Comparison of ENCODE assay signal across 7 cellular contexts in the genomic region with DNA sequence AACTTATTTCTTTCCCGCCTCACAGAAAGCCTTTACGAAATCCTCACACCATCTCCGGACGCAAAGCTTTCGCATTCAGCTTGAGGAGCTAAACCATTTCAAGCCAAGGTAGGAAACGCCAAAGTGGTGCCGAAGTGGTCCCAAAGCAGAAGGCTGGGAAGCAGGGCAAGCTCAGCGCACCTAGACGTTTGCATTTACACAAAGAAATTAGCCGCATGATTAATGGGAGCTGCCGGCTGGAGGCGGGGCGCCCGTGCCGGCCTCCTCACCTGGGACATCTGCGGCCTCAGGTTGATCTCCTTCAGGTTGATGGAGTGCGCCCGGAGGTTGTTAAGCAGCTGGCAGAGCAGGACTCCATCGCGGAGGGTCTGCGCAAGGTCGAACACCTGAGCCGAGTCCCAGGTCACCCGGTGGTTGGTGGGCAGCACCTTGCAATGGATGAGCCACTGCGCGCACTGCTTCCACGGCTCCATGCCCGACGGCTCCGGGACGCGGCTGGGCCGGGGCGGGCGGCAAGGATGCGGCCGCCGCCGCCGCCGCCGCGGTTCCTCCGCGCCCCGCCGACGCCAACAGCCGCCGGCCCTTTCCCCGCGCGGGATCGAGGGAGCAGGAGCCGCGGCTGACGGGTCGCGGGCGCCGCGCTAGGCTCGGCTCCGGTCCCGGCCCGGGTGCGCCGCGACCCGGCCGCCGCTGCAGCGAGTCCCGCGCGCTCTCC. TPM values are rescaled to one million over a fixed set of nuclear protein-coding genes. Genes with fewer than 3 reads are reported as not detected.
DNase-seq lines count a peak whose midpoint lies in the region; ATAC-seq and TF ChIP-seq lines count a peak whose summit lies in the region.

No MANE protein-coding gene starts in this region.

- peaks cover 2% of the 10 kb centered on the region for H3K36me3 Mint-ChIP-seq in activated naive CD8-positive, alpha-beta T cell treated with anti-CD3 and anti-CD28 coated beads for 36 hours

- no peaks in the 10 kb centered on the region for H3K79me2 ChIP-seq in hepatocyte

- H3K27me3 Mint-ChIP-seq in activated naive CD8-positive, alpha-beta T cell treated with anti-CD3 and anti-CD28 coated beads for 36 hours: no peaks in the 10 kb centered on the region

- H3K27ac ChIP-seq in hepatocyte: no peak overlapping the region

- peak overlapping the region; percentile 98 for H3K27ac Mint-ChIP-seq in activated naive CD8-positive, alpha-beta T cell treated with anti-CD3 and anti-CD28 coated beads for 36 hours

- ATAC-seq in GM19035 (IDR thresholded peaks at IDR 0.05; ENCODE audit: unreplicated experiment) (peak; percentile 6), GM18517 (IDR thresholded peaks at IDR 0.05; ENCODE audit: unreplicated experiment) (no peak)

- H4K20me1 ChIP-seq in hepatocyte (ENCODE audit: insufficient read depth, poor library complexity, severe bottlenecking): no peaks in the 10 kb centered on the region

- peak overlapping the region; percentile 94 for H3K4me3 Mint-ChIP-seq in activated naive CD8-positive, alpha-beta T cell treated with anti-CD3 and anti-CD28 coated beads for 36 hours

- peak overlapping the region; percentile 14 for H2AFZ ChIP-seq in hepatocyte

- H3K4me3 ChIP-seq in hepatocyte (peak overlapping the region; percentile 28), skeletal muscle cell (ENCODE audit: low read depth, low read length) (peak overlapping the region; percentile 43)

- peaks cover 31% of the 10 kb centered on the region for H3K4me1 Mint-ChIP-seq in activated naive CD8-positive, alpha-beta T cell treated with anti-CD3 and anti-CD28 coated beads for 36 hours

- H3K9me2 ChIP-seq in hepatocyte (replicated peaks; ENCODE audit: insufficient read depth): no peaks in the 10 kb centered on the region

- under 1% methylated on average over 72 of the region's 76 CpGs for WGBS in hepatocyte (ENCODE audit: low lambda C conversion rate, missing lambda C conversion rate)

- peaks cover 26% of the 10 kb centered on the region for H3K27me3 ChIP-seq in hepatocyte

- H3K4me2 ChIP-seq in hepatocyte: peak overlapping the region; percentile 93

- peak; percentile 30 for DNase-seq in NCI-H345 treated with DMSO at 0.1 percent for 48 hours (lab: John Stamatoyannopoulos, UW; ENCODE audit: unreplicated experiment)
- DNase-seq in activated naive CD8-positive, alpha-beta T cell treated with anti-CD3 and anti-CD28 coated beads for 36 hours: peak; percentile 31
- peak; percentile 28 for DNase-seq in hepatocyte (ENCODE audit: low spot score)
- no peak for DNase-seq in skeletal muscle cell (ENCODE audit: low read depth)
- no peak for DNase-seq in NCI-H128 (lab: John Stamatoyannopoulos, UW; ENCODE audit: unreplicated experiment)

- H3K36me3 ChIP-seq in hepatocyte (replicated peaks; ENCODE audit: insufficient read depth, low read depth): no peaks in the 10 kb centered on the region

- H3K9me3 ChIP-seq in hepatocyte (ENCODE audit: low read depth): no peaks in the 10 kb centered on the region

- H3K4me1 ChIP-seq in hepatocyte (ENCODE audit: insufficient read depth): no peaks in the 10 kb centered on the region

- no peaks in the 10 kb centered on the region for H3K9me3 Mint-ChIP-seq in activated naive CD8-positive, alpha-beta T cell treated with anti-CD3 and anti-CD28 coated beads for 36 hours

- no peak for TF ChIP-seq CTCF in hepatocyte (IDR thresholded peaks at IDR 0.05; ENCODE audit: poor library complexity)

RNA-seq across cellular contexts. Expression of gene VAV3, which starts 0.4 kb away (rescaled TPM):
- 1 to 10 TPM; 3.9 to 4.6 TPM for total RNA-seq in activated naive CD8-positive, alpha-beta T cell treated with anti-CD3 and anti-CD28 coated beads for 36 hours
- 40.5 and 44.4 TPM in 2 replicates for total RNA-seq in hepatocyte
- 12.3 and 12.7 TPM in 2 replicates for polyA plus RNA-seq in hepatocyte

Comparison
In these comparisons a context has a peak if more than half of its experiments do, and no peak if none do; other contexts are left out.
1. DNase-seq: peak in NCI-H345 treated with DMSO at 0.1 percent for 48 hours (single experiment), activated naive CD8-positive, alpha-beta T cell treated with anti-CD3 and anti-CD28 coated beads for 36 hours (single experiment) and hepatocyte (single experiment); none in skeletal muscle cell (single experiment) and NCI-H128 (single experiment).